ENCODE assay signal across 27 cellular contexts in the genomic region with DNA sequence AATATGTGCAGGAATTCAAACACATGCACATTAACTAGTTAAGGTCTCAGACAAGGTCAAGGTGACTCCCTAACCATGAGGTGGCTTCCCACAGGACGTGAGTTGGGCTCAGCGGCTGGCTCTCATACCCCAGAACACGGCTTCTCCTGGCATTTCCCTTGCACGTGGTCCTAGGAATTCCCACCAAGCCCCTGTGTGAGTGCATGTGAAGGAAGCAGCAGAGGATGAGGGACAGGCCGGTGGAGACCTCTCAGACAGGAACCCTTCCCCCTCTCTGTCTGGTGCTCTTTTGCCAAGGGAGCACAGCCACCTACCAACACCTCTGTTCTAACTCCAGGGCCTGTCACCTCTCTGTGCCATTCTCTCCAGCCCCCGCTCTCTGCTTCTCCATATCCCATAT.
DNase-seq lines count a peak whose midpoint lies in the region; ATAC-seq, FAIRE-seq and TF ChIP-seq lines count a peak whose summit lies in the region.
"Had no signal": no experiment of that assay in that cellular context is flagged by ENCODE, and none has a peak within 500 bp of the region (broad histone marks: within the 10 kb centered on the region; RNA-seq: fewer than 3 reads in every experiment).

No MANE protein-coding gene starts in this region.

- H3K27ac ChIP-seq in right cardiac atrium (ENCODE audit: low read length) (no peak overlapping the region), upper lobe of right lung (no peak overlapping the region)
- H3K27ac ChIP-seq: C4-2B, KMS-11 had no signal

- H3K27me3 ChIP-seq in right cardiac atrium (ENCODE audit: control insufficient read depth, insufficient read depth) (no peaks in the 10 kb centered on the region), upper lobe of right lung (no peaks in the 10 kb centered on the region)

- FAIRE-seq in D721Med (lab: Jason Lieb, UNC) = no peak
- FAIRE-seq: A204.1, G401.6, GM12892, GM18507, RCC 7860 had no signal

- H3K9me3 ChIP-seq in right cardiac atrium (ENCODE audit: control insufficient read depth, low read length) (no peaks in the 10 kb centered on the region), upper lobe of right lung (no peaks in the 10 kb centered on the region)

- WGBS in right cardiac atrium = 68% methylated on average over 6 of the region's 6 CpGs

- peaks cover 38% of the 10 kb centered on the region for H3K4me1 Mint-ChIP-seq in nephron progenitor cell
- H3K4me1 Mint-ChIP-seq: CD8-positive, alpha-beta memory T cell had no signal

- H3K27me3 Mint-ChIP-seq in nephron progenitor cell (ENCODE audit: low read depth, poor library complexity) = peaks cover 19% of the 10 kb centered on the region

- no peaks in the 10 kb centered on the region for H3K9me3 Mint-ChIP-seq in nephron progenitor cell
- H3K9me3 Mint-ChIP-seq: CD8-positive, alpha-beta memory T cell had no signal

- ATAC-seq in right cardiac atrium (no peak), upper lobe of right lung (no peak), HG03469 (IDR thresholded peaks at IDR 0.05; ENCODE audit: unreplicated experiment) (no peak)
- ATAC-seq: HCT116 had no signal

- H3K4me3 Mint-ChIP-seq in nephron progenitor cell = no peak overlapping the region
- H3K4me3 Mint-ChIP-seq: CD8-positive, alpha-beta memory T cell had no signal

- no peaks in the 10 kb centered on the region for H3K36me3 Mint-ChIP-seq in nephron progenitor cell (ENCODE audit: low read depth)
- H3K36me3 Mint-ChIP-seq: CD8-positive, alpha-beta memory T cell had no signal

- no peak for TF ChIP-seq POLR2A in erythroblast (IDR thresholded peaks at IDR 0.05; ENCODE audit: low read length)

- intact Hi-C loops in cardiac septum (cut with DNase I) = no loop called here
- intact Hi-C loops in right cardiac atrium (cut with DNase I) = no loop called here
- intact Hi-C loops in upper lobe of right lung (cut with DNase I) = no loop called here

- no peak for TF ChIP-seq CTCF in nephron progenitor cell (IDR thresholded peaks at IDR 0.05)
- TF ChIP-seq CTCF in upper lobe of right lung (IDR thresholded peaks at IDR 0.05) = no peak
- no peak for TF ChIP-seq CTCF in D721Med (IDR thresholded peaks at IDR 0.05; ENCODE audit: insufficient read depth, missing control alignments)

- no peaks in the 10 kb centered on the region for H3K4me1 ChIP-seq in right cardiac atrium (ENCODE audit: control insufficient read depth, insufficient read depth, low read length)
- H3K4me1 ChIP-seq in upper lobe of right lung = no peaks in the 10 kb centered on the region

- DNase-seq in cardiac septum (ENCODE audit: low spot score) (peak; percentile 35), right cardiac atrium (no peak), islet precursor cell (peak; percentile 41), nephron progenitor cell (no peak), upper lobe of right lung (peak; percentile 41), erythroblast (lab: John Stamatoyannopoulos, UW) (no peak), D721Med (ENCODE audit: insufficient read length, low spot score) (no peak)
- DNase-seq: Calu3; CD8-positive, alpha-beta memory T cell; GOT3; IMR-90; NCI-H1105 treated with DMSO at 0.1 percent for 48 hours; NCI-H1694; NCI-H2081; NCI-H2171; NCI-H345; NCI-H526; Right ventricle myocardium superior had no signal

- H3K4me3 ChIP-seq in right cardiac atrium (ENCODE audit: low read length) (no peak overlapping the region), upper lobe of right lung (no peak overlapping the region)

- peak overlapping the region; percentile 67 for H3K27ac Mint-ChIP-seq in nephron progenitor cell
- H3K27ac Mint-ChIP-seq: CD8-positive, alpha-beta memory T cell had no signal

- no peaks in the 10 kb centered on the region for H3K36me3 ChIP-seq in upper lobe of right lung

Comparison
In these comparisons a context has a peak if more than half of its experiments do, and no peak if none do; other contexts are left out.
1. DNase-seq: peak in cardiac septum (single experiment), islet precursor cell (single experiment) and upper lobe of right lung (single experiment); none in right cardiac atrium (0 of 3), nephron progenitor cell (single experiment), erythroblast (0 of 2) and D721Med (single experiment).